Comparison of ENCODE assay signal across 1 cellular context in the genomic region with DNA sequence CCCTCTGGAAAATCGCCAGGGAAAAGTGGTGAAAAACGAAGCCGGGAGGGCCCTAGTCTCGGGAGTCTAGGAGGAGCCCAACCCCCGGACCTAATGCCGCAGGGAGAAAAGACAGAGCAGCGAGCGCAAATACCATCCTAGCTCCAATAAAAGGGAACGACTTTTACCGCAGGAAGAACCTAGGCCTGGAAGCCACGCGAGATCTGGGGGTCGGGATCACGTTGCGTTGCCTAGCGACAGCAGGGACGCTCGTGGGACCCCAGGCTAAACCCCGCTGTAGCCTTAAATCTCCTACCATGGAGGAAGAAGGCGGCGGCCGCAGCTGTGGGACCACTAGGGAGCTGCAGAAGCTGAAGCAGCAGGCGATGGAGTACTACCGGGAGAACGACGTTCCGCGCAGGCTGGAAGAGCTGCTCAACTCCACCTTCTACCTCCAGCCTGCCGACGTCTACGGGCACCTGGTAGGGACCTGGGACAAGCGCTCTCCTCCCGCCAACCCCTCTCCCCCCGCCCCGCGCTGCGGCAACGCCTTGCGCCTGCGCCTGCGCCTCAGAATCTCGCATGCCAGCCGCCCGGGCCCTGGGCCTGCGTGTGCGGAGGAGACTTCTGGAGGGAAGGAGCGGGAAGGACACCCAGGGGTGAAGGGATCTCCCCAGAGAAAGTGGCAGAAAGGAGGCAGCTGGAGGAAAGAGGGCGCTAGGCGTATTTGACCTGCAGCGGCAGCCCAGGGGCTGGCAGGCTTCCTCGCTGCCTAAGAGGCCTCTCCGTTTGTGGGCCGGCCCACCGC.
TF ChIP-seq lines count a peak whose summit lies in the region.

A gene with protein sequence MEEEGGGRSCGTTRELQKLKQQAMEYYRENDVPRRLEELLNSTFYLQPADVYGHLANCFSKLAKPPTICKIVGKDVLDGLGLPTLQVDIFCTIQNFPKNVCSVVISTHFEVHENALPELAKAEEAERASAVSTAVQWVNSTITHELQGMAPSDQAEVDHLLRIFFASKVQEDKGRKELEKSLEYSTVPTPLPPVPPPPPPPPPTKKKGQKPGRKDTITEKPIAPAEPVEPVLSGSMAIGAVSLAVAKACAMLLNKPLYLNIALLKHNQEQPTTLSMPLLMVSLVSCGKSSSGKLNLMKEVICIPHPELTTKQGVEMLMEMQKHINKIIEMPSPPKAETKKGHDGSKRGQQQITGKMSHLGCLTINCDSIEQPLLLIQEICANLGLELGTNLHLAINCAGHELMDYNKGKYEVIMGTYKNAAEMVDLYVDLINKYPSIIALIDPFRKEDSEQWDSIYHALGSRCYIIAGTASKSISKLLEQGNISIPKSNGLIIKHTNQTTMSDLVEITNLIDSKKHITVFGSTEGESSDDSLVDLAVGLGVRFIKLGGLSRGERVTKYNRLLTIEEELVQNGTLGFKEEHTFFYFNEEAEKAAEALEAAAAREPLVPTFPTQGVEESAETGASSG (plus strand): TSS at position 229 of the 787 bp plus-strand sequence. CDS start 68 bp downstream, at position 297.

TF ChIP-seq in SK-N-SH, 30 proteins besides CTCF, POLR2A, EP300 and RAD21 (continued from another document):
- peak; percentile 49; the same call in 1 of the 2 replicates for TF ChIP-seq MXI1 (IDR thresholded peaks at IDR 0.05; ENCODE audit: low read depth, low read length)
- TF ChIP-seq TAF1 (IDR thresholded peaks at IDR 0.05; ENCODE audit: borderline replicate concordance, low read depth, low read length): peak; percentile 61; the same call in 1 of the 2 replicates
- no peak for TF ChIP-seq GATA2 (CRISPR knock-in tag; IDR thresholded peaks at IDR 0.05)
- TF ChIP-seq CHD2 (IDR thresholded peaks at IDR 0.05; ENCODE audit: low read length, partially characterized antibody): peak; percentile 99
- TF ChIP-seq, protein P1, sequence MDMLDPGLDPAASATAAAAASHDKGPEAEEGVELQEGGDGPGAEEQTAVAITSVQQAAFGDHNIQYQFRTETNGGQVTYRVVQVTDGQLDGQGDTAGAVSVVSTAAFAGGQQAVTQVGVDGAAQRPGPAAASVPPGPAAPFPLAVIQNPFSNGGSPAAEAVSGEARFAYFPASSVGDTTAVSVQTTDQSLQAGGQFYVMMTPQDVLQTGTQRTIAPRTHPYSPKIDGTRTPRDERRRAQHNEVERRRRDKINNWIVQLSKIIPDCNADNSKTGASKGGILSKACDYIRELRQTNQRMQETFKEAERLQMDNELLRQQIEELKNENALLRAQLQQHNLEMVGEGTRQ (IDR thresholded peaks at IDR 0.05; ENCODE audit: borderline replicate concordance, low read depth, low read length): no peak
- TF ChIP-seq EZH2phosphoT487 (IDR thresholded peaks at IDR 0.05; ENCODE audit: borderline replicate concordance, low read depth): no peak
- TF ChIP-seq SIN3A (IDR thresholded peaks at IDR 0.05; ENCODE audit: borderline replicate concordance, low read depth, low read length): 0 out of 2 replicates have a peak, but pooled peaks have one; percentile 78
- peak; percentile 81 for TF ChIP-seq POLR2AphosphoS5 (IDR thresholded peaks at IDR 0.05; ENCODE audit: low read depth, low read length)
- TF ChIP-seq, protein P2, sequence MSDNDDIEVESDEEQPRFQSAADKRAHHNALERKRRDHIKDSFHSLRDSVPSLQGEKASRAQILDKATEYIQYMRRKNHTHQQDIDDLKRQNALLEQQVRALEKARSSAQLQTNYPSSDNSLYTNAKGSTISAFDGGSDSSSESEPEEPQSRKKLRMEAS (IDR thresholded peaks at IDR 0.05; ENCODE audit: low read depth): peak; percentile 71
- peak; percentile 62 for TF ChIP-seq NRF1 (IDR thresholded peaks at IDR 0.05; ENCODE audit: low read depth, low read length)
- no peak for TF ChIP-seq RFX5 (IDR thresholded peaks at IDR 0.05; ENCODE audit: low read length)
- TF ChIP-seq MEF2A (IDR thresholded peaks at IDR 0.05; ENCODE audit: borderline replicate concordance, low read depth): no peak
- TF ChIP-seq GABPA (IDR thresholded peaks at IDR 0.05; ENCODE audit: low read depth): no peak
- TF ChIP-seq, protein P3, sequence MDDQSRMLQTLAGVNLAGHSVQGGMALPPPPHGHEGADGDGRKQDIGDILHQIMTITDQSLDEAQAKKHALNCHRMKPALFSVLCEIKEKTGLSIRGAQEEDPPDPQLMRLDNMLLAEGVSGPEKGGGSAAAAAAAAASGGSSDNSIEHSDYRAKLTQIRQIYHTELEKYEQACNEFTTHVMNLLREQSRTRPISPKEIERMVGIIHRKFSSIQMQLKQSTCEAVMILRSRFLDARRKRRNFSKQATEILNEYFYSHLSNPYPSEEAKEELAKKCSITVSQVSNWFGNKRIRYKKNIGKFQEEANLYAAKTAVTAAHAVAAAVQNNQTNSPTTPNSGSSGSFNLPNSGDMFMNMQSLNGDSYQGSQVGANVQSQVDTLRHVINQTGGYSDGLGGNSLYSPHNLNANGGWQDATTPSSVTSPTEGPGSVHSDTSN (IDR thresholded peaks at IDR 0.05): no peak
